8 cellular contexts compared by ENCODE assay signal in the genomic region with DNA sequence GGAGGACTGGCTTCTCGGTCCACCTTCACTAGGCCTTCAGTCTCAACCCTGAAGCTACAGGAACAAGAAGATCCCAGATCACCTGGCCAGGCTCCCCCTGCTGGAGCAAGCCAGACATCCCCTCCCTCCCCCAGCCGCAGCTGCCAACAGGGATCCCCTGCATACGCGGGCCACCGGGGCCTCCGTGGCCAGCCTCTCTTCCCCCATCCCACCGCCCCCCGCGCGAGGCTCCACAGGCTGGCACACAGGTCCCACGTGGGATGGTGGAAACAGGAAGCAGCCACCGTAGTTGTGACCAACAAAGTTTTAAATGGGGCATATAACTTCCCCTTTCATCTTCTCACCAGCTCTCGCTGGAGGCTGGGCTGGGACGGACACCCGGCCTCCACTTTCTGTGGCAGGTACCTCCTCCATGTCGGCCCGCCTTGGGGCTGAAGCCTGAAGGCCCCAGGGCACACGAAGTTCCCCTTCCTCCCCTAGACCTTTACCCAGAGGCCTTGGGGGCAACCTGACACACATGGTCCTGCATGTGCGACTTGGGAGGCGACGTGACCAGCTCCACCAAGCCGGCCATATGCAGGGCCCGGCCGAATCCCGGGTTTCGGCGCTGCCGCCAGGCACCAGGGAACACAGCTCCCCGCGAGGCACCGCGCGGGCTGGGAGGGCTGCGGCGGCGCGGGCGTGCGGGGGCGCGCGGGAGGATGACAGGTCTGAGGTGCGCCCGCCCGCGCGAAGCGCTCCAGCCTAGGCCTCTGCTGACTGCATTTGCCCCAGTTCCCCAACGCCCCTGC. TPM values are rescaled to one million over a fixed set of nuclear protein-coding genes. Genes with fewer than 3 reads are reported as not detected.
DNase-seq lines count a peak whose midpoint lies in the region; ATAC-seq, FAIRE-seq and TF ChIP-seq lines count a peak whose summit lies in the region.

No MANE protein-coding gene starts in this region.

- H2AK9ac ChIP-seq in IMR-90 (replicated peaks; ENCODE audit: low read depth, low read length, poor library complexity), result peak overlapping the region; percentile 86

- DNase-seq in DMS 273 (lab: John Stamatoyannopoulos, UW; ENCODE audit: unreplicated experiment) (peak; percentile 89), IMR-90 (peak; percentile 65), RCC 7860 (ENCODE audit: low spot score) (peak; percentile 52), esophagus squamous epithelium (lab: John Stamatoyannopoulos, UW) (peak; percentile 54), testis (peak; percentile 75)
- DNase-seq in activated T-cell treated with anti-CD3 and anti-CD28 coated beads, Interleukin-2, amount 50 U/mL, for 72 hours, result peak; percentile 75 to 84

- H3K27me3 ChIP-seq in IMR-90 (ENCODE audit: control insufficient read depth, insufficient read depth, low read length) (no peaks in the 10 kb centered on the region), esophagus squamous epithelium (no peaks in the 10 kb centered on the region), testis (no peaks in the 10 kb centered on the region)

- H4K20me1 ChIP-seq in IMR-90 (ENCODE audit: insufficient read depth, low read length), result peaks cover 67% of the 10 kb centered on the region

- H3K9me3 ChIP-seq in IMR-90 (ENCODE audit: control insufficient read depth, insufficient read depth, low read length) (no peaks in the 10 kb centered on the region), esophagus squamous epithelium (no peaks in the 10 kb centered on the region), testis (no peaks in the 10 kb centered on the region)

- no peaks in the 10 kb centered on the region for H3K9me3 Mint-ChIP-seq in activated T-cell treated with anti-CD3 and anti-CD28 coated beads, Interleukin-2, amount 50 U/mL, for 72 hours
- no peaks in the 10 kb centered on the region for H3K9me3 Mint-ChIP-seq in nephron

- peak overlapping the region; percentile 97 for H3K9ac ChIP-seq in IMR-90 (ENCODE audit: low read depth, low read length)

- POLR2A ChIA-PET in IMR-90 (lab: Charles Lee; ENCODE audit: unreplicated experiment), result interaction anchor here (0.6 kb wide), 2 partner anchors 17 to 37 kb away, joined by 3 to 5 read pairs; no protein-coding TSS in a partner anchor

- intact Hi-C loops in IMR-90 (cut with micrococcal nuclease) (loop anchor here (5.0 kb wide), 1 partner anchor 36 kb away; no protein-coding TSS in a partner anchor), esophagus squamous epithelium (cut with DNase I) (no loop called here), testis (cut with DNase I; ENCODE audit: low total_unique reads) (loop anchor here (5.0 kb wide), 1 partner anchor 34 kb away; no protein-coding TSS in a partner anchor)

- ATAC-seq in IMR-90 (ENCODE audit: low read depth), result no peak
- peak; percentile 1 to 3 for ATAC-seq in activated T-cell treated with anti-CD3 and anti-CD28 coated beads, Interleukin-2, amount 50 U/mL, for 72 hours (replicated peaks in 1 of 2)
- ATAC-seq in HG02840 (IDR thresholded peaks at IDR 0.05; ENCODE audit: low FRiP score, unreplicated experiment), result no peak

- H3K18ac ChIP-seq in IMR-90 (ENCODE audit: low read depth, low read length), result peak overlapping the region; percentile 83

- dilution Hi-C loops in IMR-90 (cut with HindIII; ENCODE audit: low sequenced_read_pairs, unreplicated experiment), result no loop called here

- H3K4me3 ChIP-seq in IMR-90 (ENCODE audit: insufficient read depth, low read depth, low read length) (peak overlapping the region; percentile 89), esophagus squamous epithelium (peak overlapping the region; percentile 72 to 94 (median 88)), testis (peak overlapping the region; percentile 70)

- peak overlapping the region; percentile 81 for H2AFZ ChIP-seq in IMR-90 (replicated peaks; ENCODE audit: low read length, poor library complexity)

- peak overlapping the region; percentile 43; the same call in 1 of the 2 replicates for H2BK120ac ChIP-seq in IMR-90 (ENCODE audit: low read depth, low read length)

- peak overlapping the region; percentile 85 for H3K4ac ChIP-seq in IMR-90 (ENCODE audit: low read depth, low read length)

- BruUV-seq in IMR-90 (replicated peaks; lab: Mats Ljungman, UMichigan), result no TSS peak

- no peak overlapping the region for H2BK20ac ChIP-seq in IMR-90 (ENCODE audit: low read depth, low read length)

- H3K4me2 ChIP-seq in IMR-90 (ENCODE audit: low read depth, low read length), result peak overlapping the region; percentile 96

- TF ChIP-seq RAD21 in IMR-90 (IDR thresholded peaks at IDR 0.05; ENCODE audit: low read length), result peak; percentile 44

- peak overlapping the region; percentile 67 for H3K23ac ChIP-seq in IMR-90 (ENCODE audit: low read depth, low read length)

- peaks cover 83% of the 10 kb centered on the region for H3K4me1 Mint-ChIP-seq in activated T-cell treated with anti-CD3 and anti-CD28 coated beads, Interleukin-2, amount 50 U/mL, for 72 hours (ENCODE audit: low read depth)
- H3K4me1 Mint-ChIP-seq in nephron, result peaks cover 87% of the 10 kb centered on the region

- H3K9me1 ChIP-seq in IMR-90 (ENCODE audit: insufficient read depth, low read length), result peaks cover 50% of the 10 kb centered on the region

- peak overlapping the region; percentile 87 for H2AK5ac ChIP-seq in IMR-90 (ENCODE audit: low read depth, low read length)

- H3K14ac ChIP-seq in IMR-90 (replicated peaks; ENCODE audit: low read depth, low read length), result peak overlapping the region; percentile 91

- H3K27ac ChIP-seq in IMR-90 (ENCODE audit: insufficient read depth, low read length), result peak overlapping the region; percentile 97
- H3K27ac ChIP-seq in esophagus squamous epithelium, result peak overlapping the region; percentile 92 to 100 (median 98)
- H3K27ac ChIP-seq in testis, result peak overlapping the region; percentile 34 to 94

- H3K56ac ChIP-seq in IMR-90 (ENCODE audit: extremely low read depth, insufficient read depth, low read length), result no peak overlapping the region

- H2BK5ac ChIP-seq in IMR-90 (ENCODE audit: low read depth, low read length, poor library complexity, severe bottlenecking), result peak overlapping the region; percentile 90

- TF ChIP-seq POLR2A in IMR-90 (IDR thresholded peaks at IDR 0.05; ENCODE audit: low read depth, low read length) (no peak; the same call in none of the 2 replicates), esophagus squamous epithelium (IDR thresholded peaks at IDR 0.05) (peak in 2 of 4 donors; percentile 27 to 32), testis (IDR thresholded peaks at IDR 0.05) (no peak)

- H3K27ac Mint-ChIP-seq in activated T-cell treated with anti-CD3 and anti-CD28 coated beads, Interleukin-2, amount 50 U/mL, for 72 hours, result peak overlapping the region; percentile 71
- H3K27ac Mint-ChIP-seq in nephron, result peak overlapping the region; percentile 81 to 96 (median 86)

- WGBS in IMR-90 (ENCODE audit: extremely low coverage in 2 of 2, insufficient read length in 1 of 2), 2 experiments, result 6% methylated on average over 22 of the region's 49 CpGs; no CpG with 5 or more reads in 1 of the 2 experiments
- WGBS in esophagus squamous epithelium, 2 donors, result 0% methylated on average over 3 to 4 of the region's 49 CpGs
- WGBS in testis, 2 donors, result 0 to 1% methylated on average over 4 to 47 of the region's 49 CpGs

- H4K5ac ChIP-seq in IMR-90 (ENCODE audit: low read depth, low read length), result peak overlapping the region; percentile 70; the same call in 1 of the 2 replicates

- H2BK15ac ChIP-seq in IMR-90 (ENCODE audit: low read depth, low read length), result no peak overlapping the region

- H3K4me3 Mint-ChIP-seq in activated T-cell treated with anti-CD3 and anti-CD28 coated beads, Interleukin-2, amount 50 U/mL, for 72 hours, result peak overlapping the region; percentile 84 to 94
- peak overlapping the region; percentile 81 to 91 (median 86) for H3K4me3 Mint-ChIP-seq in nephron

- H3K36me3 Mint-ChIP-seq in activated T-cell treated with anti-CD3 and anti-CD28 coated beads, Interleukin-2, amount 50 U/mL, for 72 hours (ENCODE audit: insufficient read depth in 2 of 2), result peaks cover 0 to 6% of the 10 kb centered on the region in 2 donors
- H3K36me3 Mint-ChIP-seq in nephron (ENCODE audit: low read depth), result no peaks in the 10 kb centered on the region

- peaks cover 36 to 88% of the 10 kb centered on the region in 2 experiments for H3K79me1 ChIP-seq in IMR-90 (ENCODE audit: low read depth in 1 of 2, low read length in 2 of 2)

- H3K27me3 Mint-ChIP-seq in activated T-cell treated with anti-CD3 and anti-CD28 coated beads, Interleukin-2, amount 50 U/mL, for 72 hours (ENCODE audit: low read depth), result no peaks in the 10 kb centered on the region
- H3K27me3 Mint-ChIP-seq in nephron (ENCODE audit: low read depth), result no peaks in the 10 kb centered on the region

- in situ Hi-C loops in IMR-90 (cut with MboI; ENCODE audit: low sequenced_read_pairs), result no loop called here

- H4K8ac ChIP-seq in IMR-90 (ENCODE audit: low read depth in 2 of 2, low read length in 2 of 2), result peak overlapping the region; percentile 66 to 74

- H3K4me1 ChIP-seq in IMR-90 (ENCODE audit: control insufficient read depth, insufficient read depth, low read length) (peaks cover 54% of the 10 kb centered on the region), esophagus squamous epithelium (peaks cover 79 to 89% (median 82%) of the 10 kb centered on the region in 3 donors), testis (peaks cover 80% of the 10 kb centered on the region)

- FAIRE-seq in RCC 7860 (lab: Jason Lieb, UNC), result no peak

- H3K36me3 ChIP-seq in IMR-90 (ENCODE audit: control insufficient read depth, insufficient read depth, low read length), result no peaks in the 10 kb centered on the region; the same call in 1 of the 2 replicates
- no peaks in the 10 kb centered on the region for H3K36me3 ChIP-seq in esophagus squamous epithelium
- no peaks in the 10 kb centered on the region for H3K36me3 ChIP-seq in testis (ENCODE audit: low read depth, missing control alignments)

- TF ChIP-seq CTCF in IMR-90 (conservative IDR thresholded peaks at IDR 0.05; ENCODE audit: low read depth, low read length) (peak; percentile 63), esophagus squamous epithelium (IDR thresholded peaks at IDR 0.05) (peak; percentile 31 to 76 (median 61)), nephron (IDR thresholded peaks at IDR 0.05; ENCODE audit: unreplicated experiment in 3 of 3) (peak; percentile 63 to 72 (median 65)), testis (IDR thresholded peaks at IDR 0.05) (peak; percentile 18 to 56 (median 42))

- CTCF ChIA-PET in IMR-90 (lab: Yijun Ruan, JAX), result interaction anchor here (0.6 to 2.1 kb wide), 6 partner anchors 9 to 69 kb away, joined by 3 to 9 read pairs (median 4); no protein-coding TSS in a partner anchor

- H4K91ac ChIP-seq in IMR-90 (ENCODE audit: insufficient read depth, low read depth, low read length), result peak overlapping the region; percentile 83; the same call in 1 of the 2 replicates

TF ChIP-seq in IMR-90, 13 proteins besides CTCF, POLR2A, EP300 and RAD21 (continues in another document):
- peak; percentile 29 for TF ChIP-seq SMC3 (IDR thresholded peaks at IDR 0.05; ENCODE audit: low read depth, low read length)

RNA-seq across cellular contexts. Expression of gene PNMA1, which starts 44.4 kb away (rescaled TPM):
- total RNA-seq in IMR-90 (2012; rRNA removed) (6.5 and 7.5 TPM in 2 replicates), esophagus squamous epithelium (10 to 100 TPM in 1 of 4 donors, 1 to 10 TPM in 3; 4.2 to 13.9 (median 7.2) TPM), testis (10 to 100 TPM; 74.8 to 85.6 TPM)
- polyA plus RNA-seq in IMR-90 (2012; rRNA removed) (21.0 and 28.2 TPM in 2 replicates), testis (ENCODE audit: insufficient read depth, low read depth, low replicate concordance) (184 TPM)
- 22.6 and 27.0 TPM in 2 replicates for polyA plus RNA-seq in IMR-90 (2012; cell fraction: cytosol; rRNA removed)
- polyA plus RNA-seq in IMR-90 (2012; cell fraction: nucleus; rRNA removed; ENCODE audit: low replicate concordance), result 13.7 and 19.3 TPM in 2 replicates
- total RNA-seq in activated T-cell treated with anti-CD3 and anti-CD28 coated beads, Interleukin-2, amount 50 U/mL, for 72 hours, result 10 to 100 TPM; 38.1 to 47.5 TPM

Comparison
In these comparisons a context has a peak if more than half of its experiments do, and no peak if none do; other contexts are left out.
1. ATAC-seq: peak in activated T-cell treated with anti-CD3 and anti-CD28 coated beads, Interleukin-2, amount 50 U/mL, for 72 hours (2 of 2); none in IMR-90 (single experiment) and HG02840 (single experiment).
2. Peak in every context shown above with its lines, with median percentiles within 50 percentile points of each other: DNase-seq, H3K27ac ChIP-seq, H3K4me3 ChIP-seq and CTCF ChIP-seq.